8 cellular contexts compared by ENCODE assay signal in genomic region chr3:58349792-58350626, GRCh38. TPM values are rescaled to one million over a fixed set of nuclear protein-coding genes. Genes with fewer than 3 reads are reported as not detected.
A peak's percentile ranks its signal among the peaks of the same experiment; 100 is the strongest.
DNase-seq lines count a peak whose midpoint lies in the region; ATAC-seq and TF ChIP-seq lines count a peak whose summit lies in the region.

No MANE protein-coding gene starts in this region.

- no peaks in the 10 kb centered on the region for H3K9me3 Mint-ChIP-seq in stimulated activated naive B cell treated with anti-CD40 and anti-IgM and Interleukin-4, amounts not matched to agents 10 μg/mL and 1 μg/mL and 100 μg/mL, for 72 hours
- H3K9me3 Mint-ChIP-seq in chondrocyte (ENCODE audit: low read depth), result no peaks in the 10 kb centered on the region

- H3K27ac ChIP-seq in ACC112 (ENCODE audit: low read depth, low read length), result peak overlapping the region; percentile 21; the same call in 1 of the 2 replicates
- H3K27ac ChIP-seq in Panc1 (ENCODE audit: low read length), result no peak overlapping the region

- TF ChIP-seq CTCF in Panc1 (IDR thresholded peaks at IDR 0.05) (no peak), BE2C (IDR thresholded peaks at IDR 0.05; ENCODE audit: low read depth, low read length) (no peak), chondrocyte (IDR thresholded peaks at IDR 0.05) (no peak)

- H3K36me3 ChIP-seq in ACC112 (ENCODE audit: insufficient read depth, low read length), result no peaks in the 10 kb centered on the region
- H3K36me3 ChIP-seq in Panc1 (ENCODE audit: control insufficient read depth, insufficient read depth, low read length), result no peaks in the 10 kb centered on the region
- H3K36me3 ChIP-seq in BE2C, result no peaks in the 10 kb centered on the region

- H3K79me2 ChIP-seq in ACC112 (ENCODE audit: control insufficient read depth, insufficient read depth, low read length, unreplicated experiment), result peaks cover 28% of the 10 kb centered on the region

- intact Hi-C loops in Panc1 (cut with micrococcal nuclease; ENCODE audit: unreplicated experiment), result no loop called here

- H3K27ac Mint-ChIP-seq in stimulated activated naive B cell treated with anti-CD40 and anti-IgM and Interleukin-4, amounts not matched to agents 10 μg/mL and 1 μg/mL and 100 μg/mL, for 72 hours, result peak overlapping the region; percentile 94
- no peak overlapping the region for H3K27ac Mint-ChIP-seq in chondrocyte (ENCODE audit: unreplicated experiment)

- H3K27me3 ChIP-seq in ACC112 (ENCODE audit: insufficient read depth, low read length) (no peaks in the 10 kb centered on the region), Panc1 (ENCODE audit: control insufficient read depth, insufficient read depth, low read length) (no peaks in the 10 kb centered on the region), BE2C (no peaks in the 10 kb centered on the region)

- H3K4me3 Mint-ChIP-seq in stimulated activated naive B cell treated with anti-CD40 and anti-IgM and Interleukin-4, amounts not matched to agents 10 μg/mL and 1 μg/mL and 100 μg/mL, for 72 hours, result peak overlapping the region; percentile 57 to 72
- no peak overlapping the region for H3K4me3 Mint-ChIP-seq in chondrocyte (ENCODE audit: unreplicated experiment)

- H3K4me1 Mint-ChIP-seq in stimulated activated naive B cell treated with anti-CD40 and anti-IgM and Interleukin-4, amounts not matched to agents 10 μg/mL and 1 μg/mL and 100 μg/mL, for 72 hours, result peaks cover 56 to 89% of the 10 kb centered on the region in 2 donors
- peaks cover 21% of the 10 kb centered on the region for H3K4me1 Mint-ChIP-seq in chondrocyte (ENCODE audit: low read depth)

- peaks cover 17% of the 10 kb centered on the region for H3K4me1 ChIP-seq in ACC112 (ENCODE audit: control insufficient read depth, insufficient read depth, low read length, unreplicated experiment)
- no peaks in the 10 kb centered on the region for H3K4me1 ChIP-seq in Panc1 (ENCODE audit: control insufficient read depth, insufficient read depth, low read length)
- no peaks in the 10 kb centered on the region for H3K4me1 ChIP-seq in BE2C

- CTCF ChIA-PET in Panc1 (lab: Charles Lee), result no interaction called here

- DNase-seq in Panc1 (ENCODE audit: low read depth, low spot score) (no peak), BE2C (no peak), DMS153 (lab: John Stamatoyannopoulos, UW) (no peak), chondrocyte (ENCODE audit: low spot score) (no peak)
- DNase-seq in stimulated activated naive B cell treated with anti-CD40 and anti-IgM and Interleukin-4, amounts not matched to agents 10 μg/mL and 1 μg/mL and 100 μg/mL, for 72 hours, result peak; percentile 68

- H3K9me3 ChIP-seq in Panc1 (ENCODE audit: control insufficient read depth, insufficient read depth, low read depth, low read length) (no peaks in the 10 kb centered on the region), BE2C (no peaks in the 10 kb centered on the region)

- H2AFZ ChIP-seq in ACC112 (ENCODE audit: low read length, unreplicated experiment), result no peak overlapping the region

- H3K36me3 Mint-ChIP-seq in stimulated activated naive B cell treated with anti-CD40 and anti-IgM and Interleukin-4, amounts not matched to agents 10 μg/mL and 1 μg/mL and 100 μg/mL, for 72 hours, result peaks cover 9 to 29% of the 10 kb centered on the region in 2 donors
- H3K36me3 Mint-ChIP-seq in chondrocyte (ENCODE audit: low read depth), result peaks cover 4% of the 10 kb centered on the region

- no peaks in the 10 kb centered on the region for H3K27me3 Mint-ChIP-seq in stimulated activated naive B cell treated with anti-CD40 and anti-IgM and Interleukin-4, amounts not matched to agents 10 μg/mL and 1 μg/mL and 100 μg/mL, for 72 hours
- H3K27me3 Mint-ChIP-seq in chondrocyte (ENCODE audit: low read depth), result no peaks in the 10 kb centered on the region

- H3K4me3 ChIP-seq in ACC112 (ENCODE audit: low read depth, low read length), result no peak overlapping the region
- no peak overlapping the region for H3K4me3 ChIP-seq in Panc1 (ENCODE audit: low read depth in 2 of 2, low read length in 2 of 2)
- H3K4me3 ChIP-seq in BE2C (ENCODE audit: low read depth, low read length), result no peak overlapping the region

- no TSS peak for BruUV-seq in Panc1 (replicated peaks; lab: Mats Ljungman, UMichigan)

- POLR2A ChIA-PET in Panc1 (lab: Charles Lee), result no interaction called here

- in situ Hi-C loops in Panc1 (cut with HindIII; ENCODE audit: low pct_unique_long_range_greater_than_20kb, low sequenced_read_pairs), result no loop called here

- ATAC-seq in GM18870 (IDR thresholded peaks at IDR 0.05; ENCODE audit: unreplicated experiment) (peak; percentile 80), HG02981 (IDR thresholded peaks at IDR 0.05; ENCODE audit: unreplicated experiment) (peak; percentile 87), Panc1 (peak; percentile 33)
- peak; percentile 89 to 92 for ATAC-seq in stimulated activated naive B cell treated with anti-CD40 and anti-IgM and Interleukin-4, amounts not matched to agents 10 μg/mL and 1 μg/mL and 100 μg/mL, for 72 hours (replicated peaks)

RNA-seq across cellular contexts. Expression of gene PXK, which starts 17.3 kb away (rescaled TPM):
- total RNA-seq in Panc1 (2021; ENCODE audit: unreplicated experiment) (14.2 TPM), chondrocyte (30.2 to 32.0 TPM (median 31.4 TPM) in 3 replicates)
- 11.6 TPM for polyA plus RNA-seq in Panc1 (2012; ENCODE audit: insufficient read length)
- polyA plus RNA-seq in BE2C (2012; ENCODE audit: insufficient read depth, insufficient read length, low read depth), result 5.3 TPM

RNA-seq across cellular contexts. Expression of gene HTD2, which starts 43.7 kb away (rescaled TPM):
- 7.9 TPM for total RNA-seq in Panc1 (2021; ENCODE audit: unreplicated experiment)
- polyA plus RNA-seq in Panc1 (2012; ENCODE audit: insufficient read length), result 6.1 TPM
- polyA plus RNA-seq in BE2C (2012; ENCODE audit: insufficient read depth, insufficient read length, low read depth), result 4.7 TPM
- 5.0 to 10.9 TPM (median 7.2 TPM) in 3 replicates for total RNA-seq in chondrocyte

RNA-seq across cellular contexts. Expression of gene RPP14, which starts 44.0 kb away (rescaled TPM):
- 16.4 TPM for total RNA-seq in Panc1 (2021; ENCODE audit: unreplicated experiment)
- 9.6 TPM for polyA plus RNA-seq in Panc1 (2012; ENCODE audit: insufficient read length)
- polyA plus RNA-seq in BE2C (2012; ENCODE audit: insufficient read depth, insufficient read length, low read depth), result 4.1 TPM
- 11.2 to 16.0 TPM (median 14.2 TPM) in 3 replicates for total RNA-seq in chondrocyte

Comparison
In these comparisons a context has a peak if more than half of its experiments do, and no peak if none do; other contexts are left out.
1. ATAC-seq: peak in every context shown above with its lines; median percentile 90 in stimulated activated naive B cell treated with anti-CD40 and anti-IgM and Interleukin-4, amounts not matched to agents 10 μg/mL and 1 μg/mL and 100 μg/mL, for 72 hours; 87 in HG02981; 80 in GM18870; 33 in Panc1.